In the genomic region with DNA sequence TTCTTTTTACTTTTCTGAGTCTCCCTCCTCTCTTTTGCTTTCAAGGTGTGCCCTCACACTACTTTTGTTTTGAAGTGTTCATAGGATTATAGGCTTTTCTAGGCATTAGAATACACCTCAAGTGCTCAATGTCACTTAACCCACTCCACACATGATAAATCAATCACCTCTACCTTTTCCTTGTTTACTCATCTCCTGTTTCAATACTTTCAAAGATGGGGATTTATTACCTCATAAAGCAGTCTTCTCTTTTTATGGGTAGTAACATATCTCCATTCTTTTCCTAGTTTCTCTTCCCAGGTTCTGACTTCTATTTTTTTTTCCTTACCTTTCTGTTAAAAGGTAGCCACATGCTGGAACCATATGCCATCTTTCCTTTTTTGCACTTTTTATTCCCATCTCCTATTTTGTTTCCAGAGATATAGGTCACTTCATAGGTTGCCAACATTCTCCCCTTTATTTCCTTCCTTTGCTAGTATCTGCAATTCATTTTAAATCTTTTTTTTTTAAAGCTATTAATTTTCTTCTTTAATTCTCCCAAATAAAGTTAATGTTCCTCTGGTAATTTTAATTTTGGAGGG, we compare ENCODE assay signal across 25 cellular contexts.
"Had no signal": no experiment of that assay in that cellular context is flagged by ENCODE, and none has a peak within 500 bp of the region (broad histone marks: within the 10 kb centered on the region; RNA-seq: fewer than 3 reads in every experiment).

No MANE protein-coding gene starts in this region.

- H3K4me3 Mint-ChIP-seq: activated B cell treated with CpG ODN at 0.5 μM for 24 hours; activated CD8-positive, alpha-beta T cell treated with anti-CD3 and anti-CD28 coated beads for 36 hours; activated naive CD8-positive, alpha-beta T cell treated with anti-CD3 and anti-CD28 coated beads for 36 hours; activated T-helper 17 cell treated with anti-CD3 and anti-CD28 coated beads, Interleukin-2, amount 50 U/mL, for 72 hours; endodermal cell; nephron; stimulated activated effector memory CD8-positive, alpha-beta T cell treated with anti-CD3 and anti-CD28 coated beads, Interleukin-12 subunit alpha, Interleukin-12 subunit beta, amount 100 ng/mL, for 72 hours had no signal

- H3K4me2 ChIP-seq: hepatocyte had no signal

- H3K36me3 Mint-ChIP-seq: activated naive CD8-positive, alpha-beta T cell treated with anti-CD3 and anti-CD28 coated beads for 36 hours; stimulated activated effector memory CD8-positive, alpha-beta T cell treated with anti-CD3 and anti-CD28 coated beads, Interleukin-12 subunit alpha, Interleukin-12 subunit beta, amount 100 ng/mL, for 72 hours had no signal

- DNase-seq: activated B cell treated with CpG ODN at 0.5 μM for 24 hours; activated CD4-positive, alpha-beta T cell treated with anti-CD3 and anti-CD28 coated beads for 4 hours; activated CD8-positive, alpha-beta T cell treated with anti-CD3 and anti-CD28 coated beads for 36 hours; activated naive CD4-positive, alpha-beta T cell; activated naive CD8-positive, alpha-beta T cell treated with anti-CD3 and anti-CD28 coated beads for 36 hours; activated T-cell treated with anti-CD3 and anti-CD28 coated beads, Interleukin-2, amount 50 U/mL, for 1 hour; amniotic stem cell; dorsolateral prefrontal cortex; endodermal cell; foreskin keratinocyte; left cardiac atrium; midbrain; nucleus accumbens; posterior cingulate gyrus; sigmoid colon; stimulated activated CD4-positive, alpha-beta T cell treated with anti-CD3 and anti-CD28 coated beads, Interleukin-4, amount 100 ng/mL, for 24 hours; stomach; trophoblast cell had no signal

- H3K4me1 Mint-ChIP-seq: activated B cell treated with CpG ODN at 0.5 μM for 24 hours; activated naive CD8-positive, alpha-beta T cell treated with anti-CD3 and anti-CD28 coated beads for 36 hours; activated T-helper 17 cell treated with anti-CD3 and anti-CD28 coated beads, Interleukin-2, amount 50 U/mL, for 72 hours; nephron; stimulated activated effector memory CD8-positive, alpha-beta T cell treated with anti-CD3 and anti-CD28 coated beads, Interleukin-12 subunit alpha, Interleukin-12 subunit beta, amount 100 ng/mL, for 72 hours had no signal

- H3K27me3 Mint-ChIP-seq: activated B cell treated with CpG ODN at 0.5 μM for 24 hours; activated CD8-positive, alpha-beta T cell treated with anti-CD3 and anti-CD28 coated beads for 36 hours; activated naive CD8-positive, alpha-beta T cell treated with anti-CD3 and anti-CD28 coated beads for 36 hours; activated T-helper 17 cell treated with anti-CD3 and anti-CD28 coated beads, Interleukin-2, amount 50 U/mL, for 72 hours had no signal

- H3K9me3 ChIP-seq: sigmoid colon, vagina had no signal

- H3K4me3 ChIP-seq: cardiac muscle cell, dorsolateral prefrontal cortex, hepatocyte, sigmoid colon, stomach, vagina had no signal

- H3K27me3 ChIP-seq: cardiac muscle cell, foreskin keratinocyte, hepatocyte, sigmoid colon, stomach, vagina had no signal

- H3K27ac ChIP-seq: cardiac muscle cell, epithelial cell of prostate, foreskin keratinocyte, hepatocyte, sigmoid colon, stomach, vagina had no signal

- H3K9me3 Mint-ChIP-seq: endodermal cell, nephron had no signal

- H3K36me3 ChIP-seq: cardiac muscle cell, sigmoid colon, stomach, vagina had no signal

- H2AFZ ChIP-seq: hepatocyte had no signal

- H3K27ac Mint-ChIP-seq: activated B cell treated with CpG ODN at 0.5 μM for 24 hours; activated CD8-positive, alpha-beta T cell treated with anti-CD3 and anti-CD28 coated beads for 36 hours; activated naive CD8-positive, alpha-beta T cell treated with anti-CD3 and anti-CD28 coated beads for 36 hours; activated T-helper 17 cell treated with anti-CD3 and anti-CD28 coated beads, Interleukin-2, amount 50 U/mL, for 72 hours; endodermal cell; nephron; stimulated activated effector memory CD8-positive, alpha-beta T cell treated with anti-CD3 and anti-CD28 coated beads, Interleukin-12 subunit alpha, Interleukin-12 subunit beta, amount 100 ng/mL, for 72 hours had no signal

- H3K4me1 ChIP-seq: foreskin keratinocyte, sigmoid colon, stomach, vagina had no signal
